2 cellular contexts compared by ENCODE assay signal in genomic region chr7:99631311-99632109, GRCh38.
A peak's percentile ranks its signal among the peaks of the same experiment; 100 is the strongest.
TF ChIP-seq lines count a peak whose summit lies in the region.

No MANE protein-coding gene starts in this region.

TF ChIP-seq in H1, 55 proteins besides CTCF, POLR2A, EP300 and RAD21:
- 0 out of 2 replicates have a peak, but pooled peaks have one; percentile 6 for TF ChIP-seq YY1 (IDR thresholded peaks at IDR 0.05; ENCODE audit: low read depth, low read length)
- 0 out of 2 replicates have a peak, but pooled peaks have one; percentile 6 for TF ChIP-seq JUND (IDR thresholded peaks at IDR 0.05; ENCODE audit: low read length)
- no peak for TF ChIP-seq SUZ12 (IDR thresholded peaks at IDR 0.05; ENCODE audit: low read length)
- peak; percentile 70 for TF ChIP-seq CTBP2 (IDR thresholded peaks at IDR 0.05; ENCODE audit: borderline replicate concordance, insufficient read depth, insufficient read length, low read length)
- TF ChIP-seq TEAD4 (IDR thresholded peaks at IDR 0.05; ENCODE audit: low read depth, low read length), result 0 out of 2 replicates have a peak, but pooled peaks have one; percentile 36
- peak in 1 of 2 experiments; percentile 63; a peak in 1 of 4 replicates for TF ChIP-seq HDAC2 (IDR thresholded peaks at IDR 0.05; ENCODE audit: borderline replicate concordance in 1 of 2, low read depth in 2 of 2, low read length in 2 of 2)
- TF ChIP-seq TCF12 (IDR thresholded peaks at IDR 0.05; ENCODE audit: low read depth, low read length), result 0 out of 2 replicates have a peak, but pooled peaks have one; percentile 56
- no peak for TF ChIP-seq CBX5 (IDR thresholded peaks at IDR 0.05; ENCODE audit: low read depth, low read length)
- TF ChIP-seq MAX (IDR thresholded peaks at IDR 0.05), result peak; percentile 13; the same call in 1 of the 2 replicates
- no peak for TF ChIP-seq ASH2L (IDR thresholded peaks at IDR 0.05; ENCODE audit: low read length)
- TF ChIP-seq RFX5 (IDR thresholded peaks at IDR 0.05; ENCODE audit: borderline replicate concordance, low read depth, low read length), result no peak
- 0 out of 2 replicates have a peak, but pooled peaks have one; percentile 15 for TF ChIP-seq E2F6 (IDR thresholded peaks at IDR 0.05)
- TF ChIP-seq SIN3A (conservative IDR thresholded peaks at IDR 0.05 in 1 of 2, IDR thresholded peaks at IDR 0.05 in 1 of 2; ENCODE audit: low read depth in 1 of 2, low read length in 2 of 2), result peak; percentile 71 to 84; a peak in 2 of 4 replicates
- no peak for TF ChIP-seq SP4 (IDR thresholded peaks at IDR 0.05; ENCODE audit: low read length)

TF ChIP-seq in neural cell, 6 proteins besides CTCF, POLR2A, EP300 and RAD21:
- TF ChIP-seq POLR2AphosphoS5 (IDR thresholded peaks at IDR 0.05) (no peak), MXI1 (conservative IDR thresholded peaks at IDR 0.05; ENCODE audit: poor library complexity, severe bottlenecking) (no peak), EZH2 (IDR thresholded peaks at IDR 0.05; ENCODE audit: borderline replicate concordance, insufficient read depth, low read length, poor library complexity, severe bottlenecking) (no peak), REST (IDR thresholded peaks at IDR 0.05; ENCODE audit: borderline replicate concordance) (no peak), SMC3 (conservative IDR thresholded peaks at IDR 0.05; ENCODE audit: poor library complexity) (peak; percentile 61), TAF1 (IDR thresholded peaks at IDR 0.05; ENCODE audit: low read depth) (no peak)
